Comparison of ENCODE assay signal across 9 cellular contexts in genomic region chrX:2889045-2889605, GRCh38. TPM values are rescaled to one million over a fixed set of nuclear protein-coding genes. Genes with fewer than 3 reads are reported as not detected.
A peak's percentile ranks its signal among the peaks of the same experiment; 100 is the strongest.
DNase-seq lines count a peak whose midpoint lies in the region; ATAC-seq, FAIRE-seq and TF ChIP-seq lines count a peak whose summit lies in the region.
"Had no signal": no experiment of that assay in that cellular context is flagged by ENCODE, and none has a peak within 500 bp of the region (broad histone marks: within the 10 kb centered on the region; RNA-seq: fewer than 3 reads in every experiment).

No MANE protein-coding gene starts in this region.

- H3K27ac ChIP-seq in kidney (ENCODE audit: low read depth in 2 of 2, low read length in 2 of 2) (peak overlapping the region in 1 of 2 donors; percentile 28), subcutaneous abdominal adipose tissue (ENCODE audit: low read depth, low read length) (peak overlapping the region; percentile 30)

- H3K36me3 Mint-ChIP-seq in activated T-helper 1 cell treated with anti-CD3 and anti-CD28 coated beads, Interleukin-12 subunit alpha, Interleukin-12 subunit beta, Interleukin-2, Interleukin-4 antibody, amounts not matched to agents 30 ng/mL and 10 ng/mL and 1 ng/mL, durations not matched to agents 14 hours and 24 hours and 36 hours (ENCODE audit: low read depth), result no peaks in the 10 kb centered on the region

- H3K9ac ChIP-seq in kidney (ENCODE audit: low read length in 2 of 2), result peak overlapping the region; percentile 24 to 51
- H3K9ac ChIP-seq in subcutaneous abdominal adipose tissue (ENCODE audit: low read length in 5 of 5), result peak overlapping the region; percentile 55 to 84 (median 69)

- no peaks in the 10 kb centered on the region for H3K27me3 ChIP-seq in subcutaneous abdominal adipose tissue (ENCODE audit: control insufficient read depth in 5 of 5, insufficient read depth in 4 of 5, low read length in 5 of 5)

- H3K9me3 ChIP-seq in kidney (ENCODE audit: control insufficient read depth in 1 of 2, low read length in 2 of 2) (no peaks in the 10 kb centered on the region), subcutaneous abdominal adipose tissue (ENCODE audit: control insufficient read depth in 5 of 5, low read length in 5 of 5) (no peaks in the 10 kb centered on the region)

- ATAC-seq in HG02840 (IDR thresholded peaks at IDR 0.05; ENCODE audit: low FRiP score, unreplicated experiment) (no peak), omental fat pad (ENCODE audit: low FRiP score) (no peak)

- no peak for FAIRE-seq in kidney (lab: Jason Lieb, UNC)

- no peaks in the 10 kb centered on the region for H3K9me3 Mint-ChIP-seq in activated T-helper 1 cell treated with anti-CD3 and anti-CD28 coated beads, Interleukin-12 subunit alpha, Interleukin-12 subunit beta, Interleukin-2, Interleukin-4 antibody, amounts not matched to agents 30 ng/mL and 10 ng/mL and 1 ng/mL, durations not matched to agents 14 hours and 24 hours and 36 hours

- TF ChIP-seq CTCF in kidney (IDR thresholded peaks at IDR 0.05; ENCODE audit: borderline replicate concordance, extremely low read depth, insufficient read depth) (no peak), omental fat pad (IDR thresholded peaks at IDR 0.05) (no peak)

- H3K27me3 Mint-ChIP-seq in activated T-helper 1 cell treated with anti-CD3 and anti-CD28 coated beads, Interleukin-12 subunit alpha, Interleukin-12 subunit beta, Interleukin-2, Interleukin-4 antibody, amounts not matched to agents 30 ng/mL and 10 ng/mL and 1 ng/mL, durations not matched to agents 14 hours and 24 hours and 36 hours (ENCODE audit: insufficient read depth), result peaks cover 5% of the 10 kb centered on the region

- H3K27ac Mint-ChIP-seq in activated T-helper 1 cell treated with anti-CD3 and anti-CD28 coated beads, Interleukin-12 subunit alpha, Interleukin-12 subunit beta, Interleukin-2, Interleukin-4 antibody, amounts not matched to agents 30 ng/mL and 10 ng/mL and 1 ng/mL, durations not matched to agents 14 hours and 24 hours and 36 hours, result no peak overlapping the region

- intact Hi-C loops in activated T-helper 1 cell treated with anti-CD3 and anti-CD28 coated beads, Interleukin-12 subunit alpha, Interleukin-12 subunit beta, Interleukin-2, Interleukin-4 antibody, amounts not matched to agents 30 ng/mL and 10 ng/mL and 1 ng/mL, durations not matched to agents 14 hours and 24 hours and 36 hours (cut with micrococcal nuclease), result no loop called here
- intact Hi-C loops in kidney (cut with DNase I), result no loop called here

- DNase-seq in NOMO-1 treated with DMSO at 0.1 percent for 48 hours (lab: John Stamatoyannopoulos, UW; ENCODE audit: unreplicated experiment) (peak; percentile 46), NOMO-1 treated with dmso at 0.1 percent for 144 hours (lab: John Stamatoyannopoulos, UW; ENCODE audit: unreplicated experiment) (no peak), kidney (no peak), NCI-H1417 treated with DMSO at 0.1 percent for 48 hours (lab: John Stamatoyannopoulos, UW) (no peak), omental fat pad (ENCODE audit: low spot score) (no peak)
- DNase-seq in activated T-helper 1 cell treated with anti-CD3 and anti-CD28 coated beads, Interleukin-12 subunit alpha, Interleukin-12 subunit beta, Interleukin-2, Interleukin-4 antibody, amounts not matched to agents 30 ng/mL and 10 ng/mL and 1 ng/mL, durations not matched to agents 14 hours and 24 hours and 36 hours (ENCODE audit: low spot score), result no peak
- DNase-seq: 8988T had no signal

- no peaks in the 10 kb centered on the region for H3K36me3 ChIP-seq in kidney (ENCODE audit: control insufficient read depth in 1 of 2, insufficient read depth in 2 of 2, low read length in 2 of 2)
- H3K36me3 ChIP-seq in subcutaneous abdominal adipose tissue (ENCODE audit: control insufficient read depth in 5 of 5, insufficient read depth in 5 of 5, low read length in 5 of 5), result peaks cover 0 to 4% (median 0%) of the 10 kb centered on the region in 5 donors

- H3K4me3 Mint-ChIP-seq in activated T-helper 1 cell treated with anti-CD3 and anti-CD28 coated beads, Interleukin-12 subunit alpha, Interleukin-12 subunit beta, Interleukin-2, Interleukin-4 antibody, amounts not matched to agents 30 ng/mL and 10 ng/mL and 1 ng/mL, durations not matched to agents 14 hours and 24 hours and 36 hours, result peak overlapping the region; percentile 77

- H3K4me1 ChIP-seq in kidney (ENCODE audit: control insufficient read depth in 1 of 2, insufficient read depth in 1 of 2, low read depth in 1 of 2, low read length in 2 of 2), result no peaks in the 10 kb centered on the region
- H3K4me1 ChIP-seq in subcutaneous abdominal adipose tissue (ENCODE audit: control insufficient read depth in 5 of 5, insufficient read depth in 5 of 5, low read length in 5 of 5), result peaks cover 2 to 43% (median 22%) of the 10 kb centered on the region in 5 donors

- H3K4me3 ChIP-seq in kidney (ENCODE audit: low read length in 2 of 2), result peak overlapping the region; percentile 66 to 70
- peak overlapping the region; percentile 57 to 73 (median 61) for H3K4me3 ChIP-seq in subcutaneous abdominal adipose tissue (ENCODE audit: low read depth in 1 of 5, low read length in 5 of 5)

- H3K4me1 Mint-ChIP-seq in activated T-helper 1 cell treated with anti-CD3 and anti-CD28 coated beads, Interleukin-12 subunit alpha, Interleukin-12 subunit beta, Interleukin-2, Interleukin-4 antibody, amounts not matched to agents 30 ng/mL and 10 ng/mL and 1 ng/mL, durations not matched to agents 14 hours and 24 hours and 36 hours (ENCODE audit: low read depth), result peaks cover 14% of the 10 kb centered on the region

RNA-seq across cellular contexts. Expression of gene ARSD, which starts 40.0 kb away (rescaled TPM):
- 2.5 and 2.7 TPM in 2 replicates for total RNA-seq in activated T-helper 1 cell treated with anti-CD3 and anti-CD28 coated beads, Interleukin-12 subunit alpha, Interleukin-12 subunit beta, Interleukin-2, Interleukin-4 antibody, amounts not matched to agents 30 ng/mL and 10 ng/mL and 1 ng/mL, durations not matched to agents 14 hours and 24 hours and 36 hours
- total RNA-seq in kidney, result 106 TPM
- polyA plus RNA-seq in kidney (ENCODE audit: insufficient read depth, low read depth, low replicate concordance), result 35.4 TPM
- total RNA-seq in omental fat pad, result 10 to 100 TPM; 17.3 to 33.8 (median 27.1) TPM
